Comparison of ENCODE assay signal across 23 cellular contexts in the genomic region with DNA sequence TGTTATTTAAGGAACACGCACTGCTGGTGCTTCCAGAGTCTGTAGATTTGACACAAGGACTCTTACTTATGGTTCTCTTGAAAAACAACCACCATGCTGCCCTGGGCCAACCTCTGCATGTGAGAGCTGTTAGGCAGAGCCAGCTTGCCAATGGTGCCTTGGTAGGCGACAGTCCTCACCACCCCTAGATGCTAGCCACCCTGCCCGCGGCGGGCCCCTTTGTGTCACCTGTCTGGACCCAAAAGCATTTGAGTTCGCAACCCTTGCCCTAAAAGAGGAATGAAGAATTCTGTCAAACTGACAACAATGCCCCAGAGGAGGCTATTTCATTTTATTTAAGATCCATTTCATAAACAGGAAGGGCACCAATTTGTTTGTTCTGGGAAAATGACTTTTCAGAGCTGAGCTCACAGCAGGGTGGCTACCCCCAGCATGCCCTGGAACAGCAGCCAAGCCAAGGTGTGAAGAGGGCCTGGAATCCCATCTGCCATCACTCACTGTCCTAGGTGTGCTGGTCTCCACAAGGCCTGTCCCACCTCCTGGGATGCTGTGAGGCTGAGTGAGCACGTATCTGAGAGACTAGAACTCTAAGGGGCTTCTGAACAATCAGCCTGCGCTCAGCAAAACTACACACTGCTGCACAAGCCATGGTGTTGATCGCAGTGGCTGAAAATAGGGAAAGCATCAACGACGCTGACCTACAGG.
"Had no signal": no experiment of that assay in that cellular context is flagged by ENCODE, and none has a peak within 500 bp of the region (broad histone marks: within the 10 kb centered on the region; RNA-seq: fewer than 3 reads in every experiment).

No MANE protein-coding gene starts in this region.

- H3K27ac ChIP-seq: cardiac muscle cell, PC-9, SK-N-MC had no signal

- DNase-seq: activated CD4-positive, alpha-beta memory T cell treated with anti-CD3 and anti-CD28 coated beads for 36 hours; activated CD4-positive, alpha-beta T cell treated with anti-CD3 and anti-CD28 coated beads, Interleukin-2, amount 10 ng/mL, durations not matched to agents 7 days and 5 days; activated CD4-positive, CD25-positive, alpha-beta regulatory T cell; activated CD8-positive, alpha-beta memory T cell treated with anti-CD3 and anti-CD28 coated beads for 24 hours; activated effector memory CD4-positive, alpha-beta T cell treated with anti-CD3 and anti-CD28 coated beads, Interleukin-2, amount 50 U/mL, for 16 hours; activated naive CD4-positive, alpha-beta T cell treated with Interleukin-2 at 50 U/mL for 16 hours; activated T-cell treated with anti-CD3 and anti-CD28 coated beads, Interleukin-2, amount 50 U/mL, for 4 hours; amygdala; cerebellar nuclear complex; Kasumi-1; NCI-H1048; NCI-H146; NCI-H187 treated with DMSO at 0.1 percent for 48 hours; NCI-H2081 treated with DMSO at 0.1 percent for 48 hours; NCI-H446; NCI-H524; PC-9; T-cell; T-helper 2 cell; T1000 had no signal

- ATAC-seq: activated T-cell treated with anti-CD3 and anti-CD28 coated beads, Interleukin-2, amount 50 U/mL, for 4 hours; Right ventricle myocardium inferior; T-cell had no signal

- H3K4me3 ChIP-seq: cardiac muscle cell, PC-9, SK-N-MC had no signal

- H3K36me3 ChIP-seq: cardiac muscle cell had no signal

- H3K27me3 ChIP-seq: cardiac muscle cell had no signal
